8 cellular contexts compared by ENCODE assay signal in the genomic region with DNA sequence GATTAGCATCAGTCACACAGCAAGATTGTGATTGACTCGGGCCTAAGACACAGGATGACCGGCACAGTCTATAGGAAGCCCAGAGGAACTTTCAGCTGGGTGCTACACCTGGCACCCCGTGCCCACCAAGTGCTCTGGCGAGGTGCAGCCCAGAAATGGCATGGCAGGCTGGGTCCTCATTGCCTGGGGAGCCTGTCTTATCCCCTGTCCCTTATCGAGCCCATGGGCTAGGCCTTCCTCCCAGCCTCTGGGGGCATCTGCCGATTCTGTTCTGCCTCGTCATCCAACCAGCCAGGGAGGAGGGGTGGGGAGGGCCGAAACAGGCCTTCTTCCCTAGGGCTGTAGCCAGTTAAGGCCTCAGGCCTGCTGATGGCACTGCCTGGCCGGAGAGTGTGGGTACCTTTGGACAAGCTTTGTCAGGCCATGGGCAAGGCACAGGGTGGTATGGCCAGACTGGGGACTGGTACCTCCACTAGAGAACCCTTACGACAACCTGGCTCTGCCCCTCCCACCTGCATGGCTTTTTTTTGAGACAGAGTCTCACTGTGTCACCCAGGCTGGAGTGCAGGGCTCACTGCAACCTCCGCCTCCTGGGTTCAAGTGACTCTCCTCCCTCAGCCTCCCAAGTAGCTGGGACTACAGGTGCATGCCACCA. TPM values are rescaled to one million over a fixed set of nuclear protein-coding genes. Genes with fewer than 3 reads are reported as not detected.
DNase-seq lines count a peak whose midpoint lies in the region; ATAC-seq and TF ChIP-seq lines count a peak whose summit lies in the region.

No MANE protein-coding gene starts in this region.

- H3K27ac ChIP-seq in right lobe of liver (peak overlapping the region in 2 of 3 donors; percentile 73 to 74), vagina (peak overlapping the region; percentile 20)

- no peak for TF ChIP-seq CTCF in right lobe of liver (IDR thresholded peaks at IDR 0.05)
- no peak for TF ChIP-seq CTCF in vagina (IDR thresholded peaks at IDR 0.05)

- TF ChIP-seq POLR2A in right lobe of liver (IDR thresholded peaks at IDR 0.05) (no peak), vagina (IDR thresholded peaks at IDR 0.05) (no peak)

- H3K4me1 ChIP-seq in right lobe of liver (peaks cover 0 to 18% (median 0%) of the 10 kb centered on the region in 4 donors), vagina (peaks cover 55% of the 10 kb centered on the region)

- ATAC-seq in right lobe of liver, result no peak

- no peaks in the 10 kb centered on the region for H3K9me3 Mint-ChIP-seq in activated T-cell treated with anti-CD3 and anti-CD28 coated beads, Interleukin-2, amount 50 U/mL, for 24 hours

- intact Hi-C loops in right lobe of liver (cut with DNase I), result no loop called here
- intact Hi-C loops in vagina (cut with DNase I), result no loop called here

- peaks cover 61% of the 10 kb centered on the region for H3K4me1 Mint-ChIP-seq in activated T-cell treated with anti-CD3 and anti-CD28 coated beads, Interleukin-2, amount 50 U/mL, for 24 hours (ENCODE audit: low read depth)

- H3K4me3 Mint-ChIP-seq in activated T-cell treated with anti-CD3 and anti-CD28 coated beads, Interleukin-2, amount 50 U/mL, for 24 hours, result peak overlapping the region; percentile 92

- no peaks in the 10 kb centered on the region for H3K27me3 ChIP-seq in right lobe of liver
- H3K27me3 ChIP-seq in vagina, result no peaks in the 10 kb centered on the region

- H3K9me3 ChIP-seq in right lobe of liver (no peaks in the 10 kb centered on the region), vagina (no peaks in the 10 kb centered on the region)

- peak overlapping the region in 1 of 3 donors; percentile 70 for H3K4me3 ChIP-seq in right lobe of liver
- peak overlapping the region; percentile 7 to 95 for H3K4me3 ChIP-seq in vagina

- H3K36me3 ChIP-seq in right lobe of liver (peaks cover 0 to 9% (median 0%) of the 10 kb centered on the region in 4 donors), vagina (peaks cover 0 to 12% of the 10 kb centered on the region in 2 donors)

- H3K27me3 Mint-ChIP-seq in activated T-cell treated with anti-CD3 and anti-CD28 coated beads, Interleukin-2, amount 50 U/mL, for 24 hours, result no peaks in the 10 kb centered on the region

- WGBS in right lobe of liver (ENCODE audit: insufficient coverage, low coverage, low lambda C conversion rate, missing lambda C conversion rate), result 50% methylated on average over 1 of the region's 11 CpGs

- H3K36me3 Mint-ChIP-seq in activated T-cell treated with anti-CD3 and anti-CD28 coated beads, Interleukin-2, amount 50 U/mL, for 24 hours (ENCODE audit: low read depth), result peaks cover 63% of the 10 kb centered on the region

- peak; percentile 64 for DNase-seq in stimulated activated CD4-positive, alpha-beta T cell treated with anti-CD3 and anti-CD28 coated beads, Interleukin-15, amount 100 ng/mL, for 24 hours
- DNase-seq in stimulated activated CD4-positive, alpha-beta T cell treated with anti-CD3 and anti-CD28 coated beads, Interleukin-4, amount 100 ng/mL, for 1 hour, result no peak
- DNase-seq in activated T-cell treated with anti-CD3 and anti-CD28 coated beads, Interleukin-2, amount 50 U/mL, for 24 hours, result peak; percentile 76
- DNase-seq in right lobe of liver (peak in 1 of 3 donors; percentile 58), vagina (ENCODE audit: extremely low spot score in 2 of 2) (no peak), putamen (ENCODE audit: low spot score) (no peak), H4 (ENCODE audit: low spot score) (no peak), medulla oblongata (ENCODE audit: extremely low spot score) (no peak)

- H3K27ac Mint-ChIP-seq in activated T-cell treated with anti-CD3 and anti-CD28 coated beads, Interleukin-2, amount 50 U/mL, for 24 hours, result peak overlapping the region; percentile 96

RNA-seq across cellular contexts. Expression of gene GRK6, which starts 1.6 kb away (rescaled TPM):
- 10 to 100 TPM in 3 of 6 experiments, 1 to 10 TPM in 3; 6.1 to 10.8 (median 10.0) TPM for total RNA-seq in right lobe of liver
- 28.7 TPM for total RNA-seq in vagina
- 37.7 and 51.9 TPM in 2 replicates for total RNA-seq in H4 (2014; rRNA removed; shearing (Covaris generic))

RNA-seq across cellular contexts. Expression of gene PRR7, which starts 18.6 kb away (rescaled TPM):
- 10 to 100 TPM in 1 of 6 experiments, 1 to 10 TPM in 3, under 1 TPM in 2; 0.15 to 13.0 (median 1.9) TPM for total RNA-seq in right lobe of liver
- total RNA-seq in vagina, result 1.2 TPM
- 28.6 and 33.7 TPM in 2 replicates for total RNA-seq in H4 (2014; rRNA removed; shearing (Covaris generic))

RNA-seq across cellular contexts. Expression of gene F12, which starts 18.7 kb away (rescaled TPM):
- total RNA-seq in right lobe of liver (100 to 1,000 TPM; 236 to 518 (median 365) TPM), vagina (5.2 TPM)
- total RNA-seq in H4 (2014; rRNA removed; shearing (Covaris generic)), result 5.8 and 7.3 TPM in 2 replicates

RNA-seq across cellular contexts. Expression of gene PFN3, which starts 27.6 kb away (rescaled TPM):
- not detected for total RNA-seq in right lobe of liver
- not detected for total RNA-seq in vagina
- total RNA-seq in H4 (2014; rRNA removed; shearing (Covaris generic)), result not detected in 2 replicates

RNA-seq across cellular contexts. Expression of gene SLC34A1, which starts 43.8 kb away (rescaled TPM):
- total RNA-seq in right lobe of liver (1 to 10 TPM in 3 of 6 experiments, under 1 TPM in 2, not detected in 1; 0.12 to 5.3 (median 1.6) TPM), vagina (not detected)
- total RNA-seq in H4 (2014; rRNA removed; shearing (Covaris generic)), result not detected in 2 replicates

Comparison
In these comparisons a context has a peak if more than half of its experiments do, and no peak if none do; other contexts are left out.
1. DNase-seq: peak in stimulated activated CD4-positive, alpha-beta T cell treated with anti-CD3 and anti-CD28 coated beads, Interleukin-15, amount 100 ng/mL, for 24 hours (single experiment) and activated T-cell treated with anti-CD3 and anti-CD28 coated beads, Interleukin-2, amount 50 U/mL, for 24 hours (single experiment); none in stimulated activated CD4-positive, alpha-beta T cell treated with anti-CD3 and anti-CD28 coated beads, Interleukin-4, amount 100 ng/mL, for 1 hour (single experiment), vagina (0 of 2), putamen (single experiment), H4 (single experiment) and medulla oblongata (single experiment).
2. RNA of gene F12, which starts 18.7 kb away (total RNA-seq): 236 to 518 TPM in right lobe of liver; 5.8 to 7.3 TPM in H4 and 5.2 TPM in vagina (single experiment); every median in the first group is over 10 times any median in the second.